21 cellular contexts compared by ENCODE assay signal in the genomic region with DNA sequence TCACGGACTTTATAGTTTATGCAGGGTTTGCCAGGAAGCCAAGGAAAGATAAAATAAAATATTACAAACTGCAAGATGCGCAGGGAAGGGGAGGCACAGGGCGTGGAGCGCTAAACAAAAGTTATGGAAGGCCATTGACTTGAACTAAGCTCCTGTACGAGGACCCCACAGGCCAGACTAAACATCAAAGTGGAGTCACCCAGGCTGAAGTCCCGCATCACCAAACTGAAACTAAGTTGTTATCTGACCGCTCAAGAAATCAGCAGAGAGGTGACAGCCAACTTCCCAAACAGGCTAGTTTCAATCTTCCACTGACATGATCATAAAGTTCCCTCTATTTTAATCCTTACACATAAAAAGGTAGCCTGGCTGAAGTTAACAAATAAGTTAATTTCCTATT.
"Had no signal": no experiment of that assay in that cellular context is flagged by ENCODE, and none has a peak within 500 bp of the region (broad histone marks: within the 10 kb centered on the region; RNA-seq: fewer than 3 reads in every experiment).

No MANE protein-coding gene starts in this region.

- H3K4me3 ChIP-seq: cardiac muscle cell, esophagus squamous epithelium, lung, suprapubic skin had no signal

- H3K27ac ChIP-seq: cardiac muscle cell, esophagus squamous epithelium, suprapubic skin had no signal

- H3K4me1 Mint-ChIP-seq: activated CD4-positive, alpha-beta T cell treated with anti-CD3 and anti-CD28 coated beads, Interleukin-2, amount 10 ng/mL, durations not matched to agents 24 days and 14 days; activated naive CD8-positive, alpha-beta T cell treated with anti-CD3 and anti-CD28 coated beads for 36 hours; activated T-helper 17 cell treated with anti-CD3 and anti-CD28 coated beads, Interleukin-2, amount 50 U/mL, for 72 hours; stimulated activated naive CD8-positive, alpha-beta T cell treated with anti-CD3 and anti-CD28 coated beads, Interleukin-15, amount 100 ng/mL, for 72 hours had no signal

- H3K27ac Mint-ChIP-seq: activated CD4-positive, alpha-beta T cell treated with anti-CD3 and anti-CD28 coated beads, Interleukin-2, amount 10 ng/mL, durations not matched to agents 24 days and 14 days; activated CD8-positive, alpha-beta T cell treated with anti-CD3 and anti-CD28 coated beads for 36 hours; activated naive CD8-positive, alpha-beta T cell treated with anti-CD3 and anti-CD28 coated beads for 36 hours; stimulated activated naive CD8-positive, alpha-beta T cell treated with anti-CD3 and anti-CD28 coated beads, Interleukin-15, amount 100 ng/mL, for 72 hours; type B pancreatic cell had no signal

- H3K4me1 ChIP-seq: esophagus squamous epithelium, suprapubic skin had no signal

- H3K9me3 Mint-ChIP-seq: activated CD4-positive, alpha-beta T cell treated with anti-CD3 and anti-CD28 coated beads, Interleukin-2, amount 10 ng/mL, durations not matched to agents 24 days and 14 days; activated CD8-positive, alpha-beta T cell treated with anti-CD3 and anti-CD28 coated beads for 36 hours; activated naive CD8-positive, alpha-beta T cell treated with anti-CD3 and anti-CD28 coated beads for 36 hours; activated T-helper 17 cell treated with anti-CD3 and anti-CD28 coated beads, Interleukin-2, amount 50 U/mL, for 72 hours; natural killer cell; stimulated activated naive CD8-positive, alpha-beta T cell treated with anti-CD3 and anti-CD28 coated beads, Interleukin-15, amount 100 ng/mL, for 72 hours; type B pancreatic cell had no signal

- H3K36me3 Mint-ChIP-seq: activated naive CD8-positive, alpha-beta T cell treated with anti-CD3 and anti-CD28 coated beads for 36 hours; natural killer cell; type B pancreatic cell had no signal

- DNase-seq: activated CD4-positive, alpha-beta T cell treated with anti-CD3 and anti-CD28 coated beads, Interleukin-2, amount 10 ng/mL, durations not matched to agents 24 days and 14 days; activated CD8-positive, alpha-beta T cell treated with anti-CD3 and anti-CD28 coated beads for 36 hours; activated naive CD4-positive, alpha-beta T cell; activated naive CD8-positive, alpha-beta T cell treated with anti-CD3 and anti-CD28 coated beads for 36 hours; activated T-cell treated with anti-CD3 and anti-CD28 coated beads, Interleukin-2, amount 50 U/mL, for 1 hour; amniotic stem cell; dermis blood vessel endothelial cell; effector memory CD4-positive, alpha-beta T cell; esophagus squamous epithelium; foreskin fibroblast; left cardiac atrium; natural killer cell; occipital lobe; stimulated activated CD4-positive, alpha-beta T cell treated with anti-CD3 and anti-CD28 coated beads, Interleukin-15, amount 100 ng/mL, for 24 hours; stimulated activated CD4-positive, alpha-beta T cell treated with anti-CD3 and anti-CD28 coated beads, Interleukin-2, amount 100 ng/mL, for 48 hours; stimulated activated naive CD8-positive, alpha-beta T cell treated with anti-CD3 and anti-CD28 coated beads, Interleukin-15, amount 100 ng/mL, for 72 hours had no signal

- H3K4me3 Mint-ChIP-seq: activated CD4-positive, alpha-beta T cell treated with anti-CD3 and anti-CD28 coated beads, Interleukin-2, amount 10 ng/mL, durations not matched to agents 24 days and 14 days; activated CD8-positive, alpha-beta T cell treated with anti-CD3 and anti-CD28 coated beads for 36 hours; activated naive CD8-positive, alpha-beta T cell treated with anti-CD3 and anti-CD28 coated beads for 36 hours; activated T-helper 17 cell treated with anti-CD3 and anti-CD28 coated beads, Interleukin-2, amount 50 U/mL, for 72 hours; natural killer cell; stimulated activated naive CD8-positive, alpha-beta T cell treated with anti-CD3 and anti-CD28 coated beads, Interleukin-15, amount 100 ng/mL, for 72 hours; type B pancreatic cell had no signal

- H3K27me3 Mint-ChIP-seq: activated CD8-positive, alpha-beta T cell treated with anti-CD3 and anti-CD28 coated beads for 36 hours; activated naive CD8-positive, alpha-beta T cell treated with anti-CD3 and anti-CD28 coated beads for 36 hours; activated T-helper 17 cell treated with anti-CD3 and anti-CD28 coated beads, Interleukin-2, amount 50 U/mL, for 72 hours; stimulated activated naive CD8-positive, alpha-beta T cell treated with anti-CD3 and anti-CD28 coated beads, Interleukin-15, amount 100 ng/mL, for 72 hours; type B pancreatic cell had no signal

- H3K9me3 ChIP-seq: esophagus squamous epithelium, suprapubic skin had no signal

- H3K27me3 ChIP-seq: cardiac muscle cell, esophagus squamous epithelium, suprapubic skin had no signal

- H3K36me3 ChIP-seq: cardiac muscle cell, esophagus squamous epithelium, suprapubic skin had no signal
